ENCODE assay signal across 9 cellular contexts in the genomic region with DNA sequence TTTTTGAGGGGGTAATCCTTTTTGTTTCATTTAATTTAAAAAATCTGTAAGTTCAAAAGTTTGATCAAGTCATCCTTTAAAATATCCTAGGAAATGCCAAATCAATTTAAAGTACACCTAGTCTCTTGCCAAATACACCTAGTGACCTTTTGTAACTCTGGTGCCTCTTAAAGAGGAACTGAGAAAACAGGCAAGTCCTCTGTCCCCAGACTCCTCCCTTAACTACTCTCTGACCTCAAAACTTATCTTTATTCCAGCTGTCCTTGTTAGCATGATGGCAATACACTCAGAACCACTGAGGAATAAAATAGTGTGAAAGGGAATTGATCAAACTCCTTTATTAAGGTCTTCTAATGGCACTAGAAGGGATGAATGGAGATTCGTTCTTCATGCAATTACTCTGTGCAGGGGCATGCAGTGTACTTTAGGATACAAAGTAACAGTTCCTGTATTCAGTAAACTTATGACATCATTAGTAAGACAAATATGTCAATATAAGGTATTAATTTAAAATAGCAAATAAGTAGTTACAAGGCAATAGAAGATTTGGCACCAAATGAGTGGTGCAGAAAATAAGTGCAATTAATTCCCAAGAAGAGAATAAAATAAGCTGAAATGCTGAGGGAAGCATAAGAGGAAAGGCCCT. TPM values are rescaled to one million over a fixed set of nuclear protein-coding genes. Genes with fewer than 3 reads are reported as not detected.
DNase-seq lines count a peak whose midpoint lies in the region; ATAC-seq, FAIRE-seq and TF ChIP-seq lines count a peak whose summit lies in the region.
"Had no signal": no experiment of that assay in that cellular context is flagged by ENCODE, and none has a peak within 500 bp of the region (broad histone marks: within the 10 kb centered on the region; RNA-seq: fewer than 3 reads in every experiment).

No MANE protein-coding gene starts in this region.

- no peaks in the 10 kb centered on the region for H3K27me3 ChIP-seq in foreskin keratinocyte

- DNase-seq in AML-193 (lab: John Stamatoyannopoulos, UW) (peak; percentile 59 to 66), SIG-M5 treated with dmso at 0.1 percent for 504 hours (lab: John Stamatoyannopoulos, UW; ENCODE audit: unreplicated experiment) (peak; percentile 71), foreskin keratinocyte (no peak), NCI-H1105 treated with DMSO at 0.1 percent for 48 hours (lab: John Stamatoyannopoulos, UW) (no peak), frontal cortex (ENCODE audit: low spot score in 2 of 2) (no peak), posterior cingulate gyrus (no peak)

- FAIRE-seq in frontal cortex (lab: Jason Lieb, UNC), result no peak

- ATAC-seq in GM19397 (IDR thresholded peaks at IDR 0.05; ENCODE audit: unreplicated experiment) (peak; percentile 57), HG03060 (IDR thresholded peaks at IDR 0.05; ENCODE audit: low read depth, unreplicated experiment) (peak; percentile 95), foreskin keratinocyte (no peak)
- ATAC-seq: activated naive CD4-positive, alpha-beta T cell treated with anti-CD3 and anti-CD28 coated beads, Interleukin-2, amount 50 U/mL, for 72 hours had no signal

- intact Hi-C loops in posterior cingulate gyrus (cut with DNase I), result no loop called here

- peaks cover 10% of the 10 kb centered on the region for H3K4me1 ChIP-seq in foreskin keratinocyte

- no peak overlapping the region for H3K27ac ChIP-seq in foreskin keratinocyte

- TF ChIP-seq CTCF in foreskin keratinocyte (conservative IDR thresholded peaks at IDR 0.05), result no peak

RNA-seq across cellular contexts. Expression of a gene that starts 3.3 kb away (rescaled TPM):
- total RNA-seq in foreskin keratinocyte, result 10.1 and 12.9 TPM in 2 replicates
- 5.7 and 5.8 TPM in 2 replicates for polyA plus RNA-seq in foreskin keratinocyte
- total RNA-seq in frontal cortex, result 49.3 TPM

Comparison
In these comparisons a context has a peak if more than half of its experiments do, and no peak if none do; other contexts are left out.
1. DNase-seq: peak in AML-193 (2 of 2) and SIG-M5 treated with dmso at 0.1 percent for 504 hours (single experiment); none in foreskin keratinocyte (0 of 2), NCI-H1105 treated with DMSO at 0.1 percent for 48 hours (single experiment), frontal cortex (0 of 2) and posterior cingulate gyrus (0 of 10).